ENCODE assay signal across 8 cellular contexts in the genomic region with DNA sequence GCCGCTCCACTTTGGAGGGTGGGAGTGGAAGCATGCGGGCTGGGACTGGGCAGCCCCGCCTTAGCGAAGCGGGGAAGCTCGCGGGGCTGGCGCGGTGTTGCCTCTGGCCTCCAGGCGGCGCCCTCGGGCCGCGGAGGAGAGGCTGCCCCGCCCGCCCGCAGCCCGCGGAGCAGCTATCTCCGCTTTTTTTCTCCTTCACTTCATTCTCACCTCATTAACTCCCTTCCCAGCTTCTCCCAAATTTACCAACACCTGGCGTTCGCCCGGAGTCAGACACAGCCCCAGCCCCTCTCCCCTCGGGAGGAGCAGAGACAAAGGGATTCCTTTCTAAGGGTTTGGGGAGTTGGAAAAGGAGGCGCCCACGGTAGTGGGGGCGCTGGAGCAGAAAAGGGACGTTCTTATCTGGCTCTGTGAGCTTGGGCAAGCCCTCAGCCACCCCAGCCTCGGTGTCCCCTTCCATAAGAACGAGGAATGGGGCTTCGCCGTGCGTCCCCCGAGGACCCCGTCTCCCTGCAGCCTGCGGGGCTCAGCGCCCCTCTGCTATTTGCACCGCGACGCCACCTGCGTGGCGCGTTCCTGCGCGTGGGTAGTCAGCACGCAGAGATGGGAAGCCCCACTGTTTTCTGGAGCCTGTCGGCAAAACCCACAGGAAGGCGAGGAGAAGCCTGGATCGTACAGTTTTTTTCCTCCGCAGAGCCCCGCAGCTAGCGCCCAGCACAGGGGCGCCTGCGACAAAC.
A peak's percentile ranks its signal among the peaks of the same experiment; 100 is the strongest.
DNase-seq lines count a peak whose midpoint lies in the region; ATAC-seq and TF ChIP-seq lines count a peak whose summit lies in the region.

No MANE protein-coding gene starts in this region.

- DNase-seq in DMS153 treated with DMSO at 0.1 percent for 48 hours (lab: John Stamatoyannopoulos, UW; ENCODE audit: unreplicated experiment), result peak; percentile 56
- peak; percentile 82 for DNase-seq in NCI-H2196 treated with DMSO at 0.1 percent for 48 hours (lab: John Stamatoyannopoulos, UW; ENCODE audit: unreplicated experiment)
- peak; percentile 77 to 86 for DNase-seq in cardiac fibroblast (ENCODE audit: low read depth in 2 of 2)
- peak; percentile 89 for DNase-seq in islet precursor cell
- DNase-seq in stimulated activated CD4-positive, alpha-beta T cell treated with anti-CD3 and anti-CD28 coated beads, Interleukin-12 subunit alpha, Interleukin-12 subunit beta, amount 100 ng/mL, for 24 hours (ENCODE audit: low read depth in 2 of 2), result peak; percentile 49 to 67
- DNase-seq in OCI-M2 (lab: John Stamatoyannopoulos, UW; ENCODE audit: unreplicated experiment), result no peak

- TF ChIP-seq CTCF in WI38 (IDR thresholded peaks at IDR 0.05; ENCODE audit: low read depth, low read length), result peak; percentile 94
- peak; percentile 61 for TF ChIP-seq CTCF in cardiac fibroblast (IDR thresholded peaks at IDR 0.05; ENCODE audit: low read depth, low read length)

- H3K4me3 ChIP-seq in WI38 (ENCODE audit: low read depth, low read length) (peak overlapping the region; percentile 41), cardiac fibroblast (replicated peaks in 1 of 2; ENCODE audit: low read depth in 2 of 2, low read length in 2 of 2) (peak overlapping the region; percentile 46 to 53)

- peak; percentile 51 for ATAC-seq in HG02678 (IDR thresholded peaks at IDR 0.05; ENCODE audit: unreplicated experiment)
